ENCODE assay signal across 1 cellular context in the genomic region with DNA sequence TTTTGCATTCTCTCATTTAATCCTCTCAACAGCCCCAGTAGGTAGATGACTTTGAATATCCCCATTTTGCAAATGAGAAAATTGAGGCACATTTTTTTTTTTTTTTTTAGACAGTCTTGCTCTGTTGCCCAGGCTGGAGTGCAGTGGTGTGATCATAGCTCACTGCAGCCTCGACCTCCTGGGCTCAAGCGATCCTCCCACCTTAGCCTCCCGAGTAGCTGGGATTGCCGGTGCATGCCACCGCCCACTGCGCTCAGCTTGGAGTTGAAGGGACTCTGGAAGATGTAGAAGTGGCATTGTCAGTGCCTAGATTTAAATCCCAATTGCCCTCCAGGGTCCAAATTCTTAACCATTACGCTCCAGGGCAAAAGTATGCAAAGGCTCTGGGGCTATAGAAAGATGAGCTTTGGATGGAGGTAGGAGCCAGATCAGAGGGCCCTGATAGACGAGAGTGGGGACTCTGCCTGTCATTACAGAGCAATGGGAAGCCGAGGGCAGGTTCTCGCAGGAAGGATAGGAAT.
TF ChIP-seq lines count a peak whose summit lies in the region.

No MANE protein-coding gene starts in this region.

TF ChIP-seq in endothelial cell of umbilical vein, 7 proteins besides CTCF, POLR2A, EP300 and RAD21:
- TF ChIP-seq MYC (IDR thresholded peaks at IDR 0.05; ENCODE audit: low read depth, low read length) (no peak), GATA2 (IDR thresholded peaks at IDR 0.05; ENCODE audit: insufficient read depth, insufficient read length, low read depth, low read length) (no peak)
